ENCODE assay signal across 28 cellular contexts in genomic region chr2:191970867-191971266, GRCh38.
"Had no signal": no experiment of that assay in that cellular context is flagged by ENCODE, and none has a peak within 500 bp of the region (broad histone marks: within the 10 kb centered on the region; RNA-seq: fewer than 3 reads in every experiment).

No MANE protein-coding gene starts in this region.

- H3K4me1 Mint-ChIP-seq: naive thymus-derived CD8-positive, alpha-beta T cell; nephron; neural crest cell; stimulated activated memory B cell treated with anti-CD40 and anti-IgM and Interleukin-4, amounts not matched to agents 10 μg/mL and 1 μg/mL and 100 μg/mL, for 72 hours; stimulated activated naive CD8-positive, alpha-beta T cell treated with anti-CD3 and anti-CD28 coated beads, Interleukin-15, amount 100 ng/mL, for 72 hours had no signal

- H3K36me3 Mint-ChIP-seq: naive thymus-derived CD8-positive, alpha-beta T cell; stimulated activated memory B cell treated with anti-CD40 and anti-IgM and Interleukin-4, amounts not matched to agents 10 μg/mL and 1 μg/mL and 100 μg/mL, for 72 hours had no signal

- H3K4me3 ChIP-seq: left lung, lower lobe of right lung, pancreas, psoas muscle, right atrium auricular region, right lobe of liver, smooth muscle cell, tibial nerve, uterus had no signal

- H3K27ac ChIP-seq: left lung, lower lobe of right lung, pancreas, psoas muscle, right atrium auricular region, right lobe of liver, tibial nerve, uterus had no signal

- H3K36me3 ChIP-seq: left lung, lower lobe of right lung, pancreas, right atrium auricular region, right lobe of liver, tibial nerve, uterus had no signal

- H3K27me3 ChIP-seq: left lung, pancreas, right atrium auricular region, right lobe of liver, tibial nerve, uterus had no signal

- H3K9me3 ChIP-seq: left lung, lower lobe of right lung, pancreas, psoas muscle, right atrium auricular region, right lobe of liver, tibial nerve, uterus had no signal

- H3K4me1 ChIP-seq: left lung, lower lobe of right lung, pancreas, psoas muscle, right atrium auricular region, right lobe of liver, uterus had no signal

- H3K27ac Mint-ChIP-seq: naive thymus-derived CD8-positive, alpha-beta T cell; stimulated activated memory B cell treated with anti-CD40 and anti-IgM and Interleukin-4, amounts not matched to agents 10 μg/mL and 1 μg/mL and 100 μg/mL, for 72 hours; stimulated activated naive CD8-positive, alpha-beta T cell treated with anti-CD3 and anti-CD28 coated beads, Interleukin-15, amount 100 ng/mL, for 72 hours; type B pancreatic cell had no signal

- ATAC-seq: left cardiac atrium; left lung; lower lobe of right lung; naive thymus-derived CD8-positive, alpha-beta T cell; pancreas; psoas muscle; right lobe of liver; stimulated activated memory B cell treated with anti-CD40 and anti-IgM and Interleukin-4, amounts not matched to agents 10 μg/mL and 1 μg/mL and 100 μg/mL, for 72 hours; stimulated activated naive CD8-positive, alpha-beta T cell treated with anti-CD3 and anti-CD28 coated beads, Interleukin-15, amount 100 ng/mL, for 72 hours had no signal

- DNase-seq: kidney glomerular epithelial cell; left cardiac atrium; left lung; lower lobe of right lung; mammary epithelial cell; mesenchymal stem cell; naive thymus-derived CD8-positive, alpha-beta T cell; nucleus accumbens; pancreas; posterior cingulate gyrus; psoas muscle; right lobe of liver; stimulated activated CD4-positive, alpha-beta T cell treated with anti-CD3 and anti-CD28 coated beads, Interleukin-1b, Interleukin-23, amount 100 ng/mL, for 48 hours; stimulated activated CD4-positive, alpha-beta T cell treated with anti-CD3 and anti-CD28 coated beads, Interleukin-2, amount 100 ng/mL, for 48 hours; stimulated activated CD4-positive, alpha-beta T cell treated with anti-CD3 and anti-CD28 coated beads, Interleukin-4, amount 100 ng/mL, for 4 hours; stimulated activated CD8-positive, alpha-beta memory T cell treated with anti-CD3 and anti-CD28 coated beads, Interleukin-4, amount 100 ng/mL, for 48 hours; stimulated activated naive CD4-positive, alpha-beta T cell treated with Interleukin-2 at 50 U/mL for 16 hours; stimulated activated naive CD8-positive, alpha-beta T cell treated with anti-CD3 and anti-CD28 coated beads, Interleukin-15, amount 100 ng/mL, for 72 hours; substantia nigra; uterus had no signal

- FAIRE-seq: keratinocyte, pancreas had no signal

- H3K27me3 Mint-ChIP-seq: stimulated activated naive CD8-positive, alpha-beta T cell treated with anti-CD3 and anti-CD28 coated beads, Interleukin-15, amount 100 ng/mL, for 72 hours; type B pancreatic cell had no signal

- H3K4me2 ChIP-seq: smooth muscle cell had no signal

- H3K4me3 Mint-ChIP-seq: naive thymus-derived CD8-positive, alpha-beta T cell; nephron; neural crest cell; stimulated activated memory B cell treated with anti-CD40 and anti-IgM and Interleukin-4, amounts not matched to agents 10 μg/mL and 1 μg/mL and 100 μg/mL, for 72 hours; stimulated activated naive CD8-positive, alpha-beta T cell treated with anti-CD3 and anti-CD28 coated beads, Interleukin-15, amount 100 ng/mL, for 72 hours; type B pancreatic cell had no signal
